In the genomic region with DNA sequence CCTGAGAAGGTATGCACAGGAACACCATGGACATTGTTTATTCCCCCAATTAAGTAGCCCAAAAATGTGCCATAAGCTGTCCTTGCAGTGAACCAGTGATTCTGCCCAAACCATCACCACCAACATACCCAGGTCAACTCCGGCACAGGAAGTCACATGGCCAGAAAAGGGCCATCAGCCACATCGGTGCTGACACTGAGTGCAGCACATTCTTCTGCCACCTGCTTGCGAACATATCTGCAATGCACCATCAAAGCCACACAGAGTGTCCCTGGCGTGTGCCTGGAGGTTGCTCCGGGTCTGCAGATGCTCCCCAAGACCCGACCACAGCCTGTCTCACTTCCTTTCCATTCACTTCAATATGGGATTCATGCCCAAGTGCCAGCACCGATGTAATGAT, we compare ENCODE assay signal across 22 cellular contexts. TPM values are rescaled to one million over a fixed set of nuclear protein-coding genes. Genes with fewer than 3 reads are reported as not detected.
DNase-seq lines count a peak whose midpoint lies in the region; ATAC-seq and TF ChIP-seq lines count a peak whose summit lies in the region.
"Had no signal": no experiment of that assay in that cellular context is flagged by ENCODE, and none has a peak within 500 bp of the region (broad histone marks: within the 10 kb centered on the region; RNA-seq: fewer than 3 reads in every experiment).

No MANE protein-coding gene starts in this region.

- H4K20me1 ChIP-seq in osteoblast (ENCODE audit: insufficient read depth, low read length) = no peaks in the 10 kb centered on the region

- H3K27me3 ChIP-seq in right atrium auricular region (no peaks in the 10 kb centered on the region), Peyer's patch (no peaks in the 10 kb centered on the region), osteoblast (ENCODE audit: insufficient read depth, low read length) (no peaks in the 10 kb centered on the region)
- H3K27me3 ChIP-seq: breast epithelium had no signal

- no peaks in the 10 kb centered on the region for H3K36me3 ChIP-seq in right atrium auricular region
- H3K36me3 ChIP-seq in Peyer's patch = no peaks in the 10 kb centered on the region
- no peaks in the 10 kb centered on the region for H3K36me3 ChIP-seq in osteoblast (ENCODE audit: insufficient read depth, low read length)
- H3K36me3 ChIP-seq: breast epithelium had no signal

- H3K27ac ChIP-seq in right atrium auricular region (no peak overlapping the region), Peyer's patch (peak overlapping the region in 1 of 4 donors; percentile 43), osteoblast (ENCODE audit: low read depth, low read length) (no peak overlapping the region)
- H3K27ac ChIP-seq: breast epithelium, left lung had no signal

- intact Hi-C loops in cardiac septum (cut with DNase I) = no loop called here

- H3K27me3 Mint-ChIP-seq in chondrocyte (ENCODE audit: low read depth) = no peaks in the 10 kb centered on the region
- H3K27me3 Mint-ChIP-seq: activated naive CD8-positive, alpha-beta T cell; CD4-positive, CD25-positive, alpha-beta regulatory T cell; progenitor cell of endocrine pancreas had no signal

- DNase-seq in cardiac septum (ENCODE audit: low spot score) = peak; percentile 69
- no peak for DNase-seq in right atrium auricular region (ENCODE audit: low spot score)
- DNase-seq in Peyer's patch = peak in 2 of 3 donors; percentile 71 to 72
- no peak for DNase-seq in NOMO-1 treated with dmso at 0.1 percent for 144 hours (lab: John Stamatoyannopoulos, UW; ENCODE audit: unreplicated experiment)
- DNase-seq in osteoblast (ENCODE audit: insufficient read length, low spot score, missing footprints) = no peak
- DNase-seq in chondrocyte (ENCODE audit: low spot score) = no peak
- DNase-seq in activated CD4-positive, alpha-beta T cell treated with anti-CD3 and anti-CD28 coated beads for 1 hour = no peak
- DNase-seq: activated CD4-positive, alpha-beta T cell treated with anti-CD3 and anti-CD28 coated beads for 48 hours; activated T-cell treated with anti-CD3 and anti-CD28 coated beads, Interleukin-2, amount 50 U/mL, for 1 hour; CD4-positive, CD25-positive, alpha-beta regulatory T cell; effector memory CD8-positive, alpha-beta T cell; EL; left lung; NCI-H774; SHP77; stimulated activated CD4-positive, alpha-beta T cell treated with anti-CD3 and anti-CD28 coated beads, Interleukin-12 subunit alpha, Interleukin-12 subunit beta, amount 100 ng/mL, for 4 hours had no signal

- TF ChIP-seq CTCF in right atrium auricular region (IDR thresholded peaks at IDR 0.05) (no peak), Peyer's patch (IDR thresholded peaks at IDR 0.05) (peak in 1 of 6 experiments; percentile 4), osteoblast (IDR thresholded peaks at IDR 0.05; ENCODE audit: extremely low read depth, low read depth, low read length) (no peak), chondrocyte (IDR thresholded peaks at IDR 0.05) (no peak)

- no peaks in the 10 kb centered on the region for H3K9me3 ChIP-seq in right atrium auricular region
- no peaks in the 10 kb centered on the region for H3K9me3 ChIP-seq in Peyer's patch
- H3K9me3 ChIP-seq in osteoblast (ENCODE audit: low read depth, low read length) = peaks cover 2% of the 10 kb centered on the region
- H3K9me3 ChIP-seq: breast epithelium, left lung had no signal

- no peaks in the 10 kb centered on the region for H3K36me3 Mint-ChIP-seq in chondrocyte (ENCODE audit: low read depth)
- H3K36me3 Mint-ChIP-seq: activated naive CD8-positive, alpha-beta T cell; CD4-positive, CD25-positive, alpha-beta regulatory T cell had no signal

- H3K4me3 Mint-ChIP-seq in chondrocyte (ENCODE audit: unreplicated experiment) = no peak overlapping the region
- H3K4me3 Mint-ChIP-seq: activated naive CD8-positive, alpha-beta T cell; CD4-positive, CD25-positive, alpha-beta regulatory T cell; effector memory CD8-positive, alpha-beta T cell had no signal

- peaks cover 8% of the 10 kb centered on the region for H3K4me1 Mint-ChIP-seq in chondrocyte (ENCODE audit: low read depth)

- peak; percentile 64 for ATAC-seq in HG03095 (IDR thresholded peaks at IDR 0.05; ENCODE audit: unreplicated experiment)
- ATAC-seq: effector memory CD8-positive, alpha-beta T cell; HCT116; left lung had no signal

- TF ChIP-seq POLR2A in Peyer's patch (IDR thresholded peaks at IDR 0.05) = no peak

- H3K4me3 ChIP-seq in right atrium auricular region (no peak overlapping the region), Peyer's patch (no peak overlapping the region), osteoblast (ENCODE audit: insufficient read depth, low read length) (no peak overlapping the region)
- H3K4me3 ChIP-seq: breast epithelium, left lung had no signal

- H3K4me2 ChIP-seq in osteoblast (ENCODE audit: insufficient read depth, low read length) = no peak overlapping the region

- no peaks in the 10 kb centered on the region for H3K79me2 ChIP-seq in osteoblast (ENCODE audit: insufficient read depth, low read length)

- H3K27ac Mint-ChIP-seq in chondrocyte (ENCODE audit: unreplicated experiment) = no peak overlapping the region
- H3K27ac Mint-ChIP-seq: activated naive CD8-positive, alpha-beta T cell; CD4-positive, CD25-positive, alpha-beta regulatory T cell; effector memory CD8-positive, alpha-beta T cell had no signal

- H3K9me3 Mint-ChIP-seq in chondrocyte (ENCODE audit: low read depth) = no peaks in the 10 kb centered on the region
- H3K9me3 Mint-ChIP-seq: CD4-positive, CD25-positive, alpha-beta regulatory T cell; effector memory CD8-positive, alpha-beta T cell had no signal

- H3K4me1 ChIP-seq in right atrium auricular region (no peaks in the 10 kb centered on the region), Peyer's patch (peaks cover 0 to 18% (median 3%) of the 10 kb centered on the region in 4 donors), osteoblast (ENCODE audit: insufficient read depth, low read length) (no peaks in the 10 kb centered on the region)
- H3K4me1 ChIP-seq: breast epithelium had no signal

- H2AFZ ChIP-seq in osteoblast (ENCODE audit: low read length) = no peak overlapping the region

RNA-seq across cellular contexts. Expression of gene SYK, which starts 37.6 kb away (rescaled TPM):
- total RNA-seq in cardiac septum (4.7 TPM), right atrium auricular region (1 to 10 TPM; 3.4 to 6.3 TPM), Peyer's patch (10 to 100 TPM; 48.7 to 81.7 (median 60.0) TPM), osteoblast (not detected in 2 replicates), chondrocyte (0.22 to 0.55 TPM in 2 of 3 replicates, not detected in the other)
- total RNA-seq: A172 had no signal

Comparison
In these comparisons a context has a peak if more than half of its experiments do, and no peak if none do; other contexts are left out.
1. DNase-seq: peak in cardiac septum (single experiment) and Peyer's patch (2 of 3); none in right atrium auricular region (single experiment), NOMO-1 treated with dmso at 0.1 percent for 144 hours (single experiment), osteoblast (single experiment), chondrocyte (single experiment) and activated CD4-positive, alpha-beta T cell treated with anti-CD3 and anti-CD28 coated beads for 1 hour (single experiment).